Comparison of ENCODE assay signal across 1 cellular context in the genomic region with DNA sequence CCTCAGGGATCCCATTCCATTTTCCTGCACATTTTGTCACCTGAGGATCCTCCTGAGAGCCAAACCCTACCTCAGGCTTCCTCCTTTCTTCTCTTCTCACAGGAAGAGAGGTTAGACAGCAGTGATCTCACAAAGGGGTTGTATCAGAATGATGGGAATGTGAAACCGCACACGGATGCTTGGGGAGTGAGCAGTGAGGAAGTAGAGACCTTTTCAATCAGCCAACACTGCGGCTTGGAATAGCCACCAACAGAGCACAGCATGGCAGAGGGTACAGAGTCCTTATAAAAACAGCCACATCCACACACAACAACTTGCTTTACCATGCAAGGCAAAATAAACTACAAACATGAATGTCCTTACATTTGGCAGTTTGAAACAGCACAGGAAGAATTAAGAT.
TF ChIP-seq lines count a peak whose summit lies in the region.

No MANE protein-coding gene starts in this region.

TF ChIP-seq in IMR-90, 13 proteins besides CTCF, POLR2A, EP300 and RAD21 (continued from another document):
- TF ChIP-seq, protein P1, sequence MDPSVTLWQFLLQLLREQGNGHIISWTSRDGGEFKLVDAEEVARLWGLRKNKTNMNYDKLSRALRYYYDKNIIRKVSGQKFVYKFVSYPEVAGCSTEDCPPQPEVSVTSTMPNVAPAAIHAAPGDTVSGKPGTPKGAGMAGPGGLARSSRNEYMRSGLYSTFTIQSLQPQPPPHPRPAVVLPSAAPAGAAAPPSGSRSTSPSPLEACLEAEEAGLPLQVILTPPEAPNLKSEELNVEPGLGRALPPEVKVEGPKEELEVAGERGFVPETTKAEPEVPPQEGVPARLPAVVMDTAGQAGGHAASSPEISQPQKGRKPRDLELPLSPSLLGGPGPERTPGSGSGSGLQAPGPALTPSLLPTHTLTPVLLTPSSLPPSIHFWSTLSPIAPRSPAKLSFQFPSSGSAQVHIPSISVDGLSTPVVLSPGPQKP (IDR thresholded peaks at IDR 0.05; ENCODE audit: borderline replicate concordance, low read depth, low read length), result no peak
- TF ChIP-seq MAFK (IDR thresholded peaks at IDR 0.05; ENCODE audit: low read depth, low read length), result no peak
- TF ChIP-seq, protein P2, sequence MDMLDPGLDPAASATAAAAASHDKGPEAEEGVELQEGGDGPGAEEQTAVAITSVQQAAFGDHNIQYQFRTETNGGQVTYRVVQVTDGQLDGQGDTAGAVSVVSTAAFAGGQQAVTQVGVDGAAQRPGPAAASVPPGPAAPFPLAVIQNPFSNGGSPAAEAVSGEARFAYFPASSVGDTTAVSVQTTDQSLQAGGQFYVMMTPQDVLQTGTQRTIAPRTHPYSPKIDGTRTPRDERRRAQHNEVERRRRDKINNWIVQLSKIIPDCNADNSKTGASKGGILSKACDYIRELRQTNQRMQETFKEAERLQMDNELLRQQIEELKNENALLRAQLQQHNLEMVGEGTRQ (IDR thresholded peaks at IDR 0.05; ENCODE audit: low read depth, low read length), result no peak
- no peak for TF ChIP-seq RFX5 (IDR thresholded peaks at IDR 0.05; ENCODE audit: low read depth, low read length)
